19 cellular contexts compared by ENCODE assay signal in the genomic region with DNA sequence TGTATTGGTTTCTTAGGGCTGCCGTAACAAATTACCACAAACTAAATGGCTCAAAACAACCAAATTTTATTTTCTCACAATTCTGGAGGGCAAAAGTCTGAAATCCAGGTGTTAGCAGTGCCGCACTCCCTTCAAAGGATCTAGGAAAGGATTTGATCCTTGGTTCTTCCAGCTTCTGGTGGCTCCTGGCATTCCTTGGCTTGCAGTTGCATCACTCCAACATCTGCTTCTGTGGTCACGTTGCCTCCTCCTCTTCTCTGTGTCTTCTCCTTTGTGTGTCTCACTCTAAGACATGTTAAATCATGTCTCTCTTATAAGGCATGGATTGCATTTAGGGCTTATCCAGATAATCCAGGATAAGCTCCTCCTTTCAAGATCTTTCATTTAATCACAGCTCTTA.
DNase-seq lines count a peak whose midpoint lies in the region; FAIRE-seq and TF ChIP-seq lines count a peak whose summit lies in the region.
"Had no signal": no experiment of that assay in that cellular context is flagged by ENCODE, and none has a peak within 500 bp of the region (broad histone marks: within the 10 kb centered on the region; RNA-seq: fewer than 3 reads in every experiment).

No MANE protein-coding gene starts in this region.

- H3K23ac ChIP-seq in trophoblast cell (ENCODE audit: low read length) = no peak overlapping the region

- no peak overlapping the region for H2AFZ ChIP-seq in trophoblast cell (ENCODE audit: insufficient read depth, low read length, poor library complexity)

- no peak for TF ChIP-seq POLR2A in esophagus muscularis mucosa (IDR thresholded peaks at IDR 0.05; ENCODE audit: low read depth)

- DNase-seq in D721Med (ENCODE audit: insufficient read length, low spot score) = peak; percentile 40
- DNase-seq in WERI-Rb-1 = peak; percentile 72
- DNase-seq in esophagus muscularis mucosa (ENCODE audit: extremely low spot score) = peak; percentile 55
- peak; percentile 59 to 77 for DNase-seq in trophoblast cell
- no peak for DNase-seq in NCI-H2107 (lab: John Stamatoyannopoulos, UW)
- DNase-seq in LoVo (ENCODE audit: low spot score) = no peak
- DNase-seq in mucosa of gallbladder (ENCODE audit: low spot score) = no peak
- DNase-seq: 8988T; Calu3; CD8-positive, alpha-beta T cell; DMS 273 treated with DMSO at 0.1 percent for 48 hours; DMS53; DND-41; EL; H9 had no signal

- FAIRE-seq in D721Med (lab: Jason Lieb, UNC) = peak; percentile 89
- FAIRE-seq: GM12878, H1, HepG2 had no signal

- TF ChIP-seq EP300 in esophagus muscularis mucosa (IDR thresholded peaks at IDR 0.05) = no peak

- 94% methylated on average over 3 of the region's 3 CpGs for WGBS in esophagus muscularis mucosa
- WGBS in trophoblast cell (ENCODE audit: extremely low coverage, insufficient coverage, insufficient read length) = no CpG with 5 or more reads among the region's 3 CpGs

- no peak overlapping the region for H2BK120ac ChIP-seq in trophoblast cell (ENCODE audit: insufficient read depth, low read length, poor library complexity)

- no peaks in the 10 kb centered on the region for H3K79me1 ChIP-seq in trophoblast cell (ENCODE audit: low read length)

- no peak overlapping the region for H3K14ac ChIP-seq in trophoblast cell (ENCODE audit: low read length)

- no peak overlapping the region for H3K18ac ChIP-seq in trophoblast cell (ENCODE audit: low read length)

- H2BK5ac ChIP-seq in trophoblast cell (ENCODE audit: low read depth, low read length, poor library complexity) = no peak overlapping the region

- H2AK5ac ChIP-seq in trophoblast cell (ENCODE audit: low read length) = no peak overlapping the region

- no peak overlapping the region for H2BK12ac ChIP-seq in trophoblast cell (ENCODE audit: low read length)

- no peak overlapping the region for H4K8ac ChIP-seq in trophoblast cell (ENCODE audit: low read depth, low read length)

- H3K36me3 ChIP-seq in WERI-Rb-1 = no peaks in the 10 kb centered on the region
- H3K36me3 ChIP-seq in esophagus muscularis mucosa = no peaks in the 10 kb centered on the region
- H3K36me3 ChIP-seq in trophoblast cell (ENCODE audit: control insufficient read depth in 1 of 2, insufficient read depth in 2 of 2, low read length in 2 of 2) = no peaks in the 10 kb centered on the region
- H3K36me3 ChIP-seq: BLaER1 treated with 17β-estradiol and CSF1 and Interleukin-3, amounts not matched to agents 10 nM and 100 nM had no signal

- TF ChIP-seq CTCF in D721Med (IDR thresholded peaks at IDR 0.05; ENCODE audit: insufficient read depth, missing control alignments) (no peak), WERI-Rb-1 (IDR thresholded peaks at IDR 0.05; ENCODE audit: low read depth, low read length) (no peak), esophagus muscularis mucosa (IDR thresholded peaks at IDR 0.05) (no peak)

- no peak overlapping the region for H3K4me3 ChIP-seq in WERI-Rb-1 (ENCODE audit: low read depth, low read length)
- H3K4me3 ChIP-seq in esophagus muscularis mucosa = no peak overlapping the region
- no peak overlapping the region for H3K4me3 ChIP-seq in trophoblast cell (ENCODE audit: low read depth, low read length)
- H3K4me3 ChIP-seq: BLaER1 treated with 17β-estradiol and CSF1 and Interleukin-3, amounts not matched to agents 10 nM and 100 nM; GM12878 had no signal

- no peaks in the 10 kb centered on the region for H3K4me1 ChIP-seq in esophagus muscularis mucosa
- H3K4me1 ChIP-seq in trophoblast cell (ENCODE audit: control insufficient read depth in 1 of 2, insufficient read depth in 2 of 2, low read length in 2 of 2) = no peaks in the 10 kb centered on the region

- H3K9me3 ChIP-seq in WERI-Rb-1 (ENCODE audit: severe bottlenecking) (peaks cover 44% of the 10 kb centered on the region), esophagus muscularis mucosa (no peaks in the 10 kb centered on the region), trophoblast cell (ENCODE audit: insufficient read depth, low read depth, low read length) (no peaks in the 10 kb centered on the region)

- H4K91ac ChIP-seq in trophoblast cell (ENCODE audit: low read depth, low read length) = no peak overlapping the region

- no peak overlapping the region for H3K9ac ChIP-seq in trophoblast cell (ENCODE audit: low read length)
- H3K9ac ChIP-seq: BLaER1 treated with 17β-estradiol and CSF1 and Interleukin-3, amounts not matched to agents 10 nM and 100 nM had no signal

- intact Hi-C loops in esophagus muscularis mucosa (cut with DNase I) = no loop called here

- H4K12ac ChIP-seq in trophoblast cell (ENCODE audit: low read depth, low read length) = no peak overlapping the region

- no peaks in the 10 kb centered on the region for H3K79me2 ChIP-seq in trophoblast cell (ENCODE audit: control insufficient read depth, insufficient read depth, low read length, poor library complexity)

- H3K4me2 ChIP-seq in trophoblast cell (ENCODE audit: low read length) = no peak overlapping the region

- H3K27me3 ChIP-seq in WERI-Rb-1 (ENCODE audit: insufficient read depth, low read depth, severe bottlenecking) = no peaks in the 10 kb centered on the region
- no peaks in the 10 kb centered on the region for H3K27me3 ChIP-seq in esophagus muscularis mucosa
- no peaks in the 10 kb centered on the region for H3K27me3 ChIP-seq in trophoblast cell (ENCODE audit: insufficient read depth, low read length)
- H3K27me3 ChIP-seq: BLaER1 treated with 17β-estradiol and CSF1 and Interleukin-3, amounts not matched to agents 10 nM and 100 nM had no signal

- H3K27ac ChIP-seq in WERI-Rb-1 (peak overlapping the region; percentile 45), esophagus muscularis mucosa (replicated peaks in 1 of 4) (no peak overlapping the region), trophoblast cell (ENCODE audit: low read depth, low read length) (no peak overlapping the region)
- H3K27ac ChIP-seq: BLaER1 treated with 17β-estradiol and CSF1 and Interleukin-3, amounts not matched to agents 10 nM and 100 nM had no signal

- H3K4ac ChIP-seq in trophoblast cell (ENCODE audit: low read depth, low read length) = no peak overlapping the region

Comparison
In these comparisons a context has a peak if more than half of its experiments do, and no peak if none do; other contexts are left out.
1. DNase-seq: peak in D721Med (single experiment), WERI-Rb-1 (single experiment), esophagus muscularis mucosa (single experiment) and trophoblast cell (2 of 2); none in NCI-H2107 (single experiment), LoVo (single experiment) and mucosa of gallbladder (single experiment).